9 cellular contexts compared by ENCODE assay signal in genomic region chr11:28529540-28530410, GRCh38.
DNase-seq lines count a peak whose midpoint lies in the region; ATAC-seq and TF ChIP-seq lines count a peak whose summit lies in the region.
"Had no signal": no experiment of that assay in that cellular context is flagged by ENCODE, and none has a peak within 500 bp of the region (broad histone marks: within the 10 kb centered on the region; RNA-seq: fewer than 3 reads in every experiment).

No MANE protein-coding gene starts in this region.

- no peak overlapping the region for H3K4me3 Mint-ChIP-seq in osteocyte (ENCODE audit: unreplicated experiment)
- H3K4me3 Mint-ChIP-seq: dendritic cell treated with granulocyte-macrophage colony-stimulating factor and Interleukin-4, amounts not matched to agents 40 ng/mL and 50 ng/mL, for 4 days had no signal

- no peaks in the 10 kb centered on the region for H3K4me1 Mint-ChIP-seq in osteocyte (ENCODE audit: unreplicated experiment)

- TF ChIP-seq CTCF in GM20000 (IDR thresholded peaks at IDR 0.05; ENCODE audit: extremely low read depth, missing control alignments) (no peak), osteocyte (IDR thresholded peaks at IDR 0.05) (peak; percentile 58)

- H3K9me3 Mint-ChIP-seq in osteocyte (ENCODE audit: unreplicated experiment): no peaks in the 10 kb centered on the region

- H3K27ac Mint-ChIP-seq in osteocyte (ENCODE audit: unreplicated experiment): no peak overlapping the region
- H3K27ac Mint-ChIP-seq: dendritic cell treated with granulocyte-macrophage colony-stimulating factor and Interleukin-4, amounts not matched to agents 40 ng/mL and 50 ng/mL, for 4 days had no signal

- ATAC-seq in GM21576 (IDR thresholded peaks at IDR 0.05; ENCODE audit: unreplicated experiment) (no peak), GM18858 (IDR thresholded peaks at IDR 0.05; ENCODE audit: unreplicated experiment) (no peak)

- DNase-seq in AG08395 (ENCODE audit: low spot score): peak; percentile 43
- DNase-seq in GM20000 (ENCODE audit: low spot score): peak; percentile 39
- peak; percentile 66 to 67 for DNase-seq in NCI-H446 (lab: John Stamatoyannopoulos, UW)
- DNase-seq in dermis microvascular lymphatic vessel endothelial cell (ENCODE audit: low read depth in 2 of 2): peak; percentile 29 to 64
- DNase-seq in osteocyte (ENCODE audit: extremely low spot score, unreplicated experiment): no peak
- no peak for DNase-seq in activated naive CD4-positive, alpha-beta T cell (lab: John Stamatoyannopoulos, UW)

- peaks cover 10% of the 10 kb centered on the region for H3K36me3 Mint-ChIP-seq in osteocyte (ENCODE audit: unreplicated experiment)

- H3K27me3 Mint-ChIP-seq in osteocyte (ENCODE audit: unreplicated experiment): no peaks in the 10 kb centered on the region
- H3K27me3 Mint-ChIP-seq: dendritic cell treated with granulocyte-macrophage colony-stimulating factor and Interleukin-4, amounts not matched to agents 40 ng/mL and 50 ng/mL, for 4 days had no signal

Comparison
In these comparisons a context has a peak if more than half of its experiments do, and no peak if none do; other contexts are left out.
1. DNase-seq: peak in AG08395 (single experiment), GM20000 (single experiment), NCI-H446 (2 of 2) and dermis microvascular lymphatic vessel endothelial cell (2 of 2); none in osteocyte (single experiment) and activated naive CD4-positive, alpha-beta T cell (0 of 4).